ENCODE assay signal across 1 cellular context in the genomic region with DNA sequence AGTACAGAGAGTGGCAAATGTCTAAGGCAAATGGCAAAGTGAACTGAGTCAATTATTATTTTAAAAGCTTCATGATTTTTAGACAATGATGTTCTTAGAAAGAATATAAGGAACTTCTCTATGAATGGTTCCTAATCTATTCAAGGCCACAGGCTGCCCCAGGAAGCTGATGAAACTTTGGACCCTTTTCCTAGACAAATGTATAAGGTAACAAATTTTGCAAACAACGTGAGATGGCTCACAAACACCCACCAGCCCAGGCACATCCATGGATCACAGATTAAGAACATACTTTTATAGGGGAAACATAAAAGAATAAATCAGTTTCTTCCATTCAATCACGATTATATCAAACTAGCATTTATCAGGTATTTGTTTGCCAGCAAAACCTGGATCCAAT.
TF ChIP-seq lines count a peak whose summit lies in the region.

No MANE protein-coding gene starts in this region.

TF ChIP-seq in HepG2, 621 proteins besides CTCF, POLR2A, EP300 and RAD21 (continued from another document):
- TF ChIP-seq, protein P1, sequence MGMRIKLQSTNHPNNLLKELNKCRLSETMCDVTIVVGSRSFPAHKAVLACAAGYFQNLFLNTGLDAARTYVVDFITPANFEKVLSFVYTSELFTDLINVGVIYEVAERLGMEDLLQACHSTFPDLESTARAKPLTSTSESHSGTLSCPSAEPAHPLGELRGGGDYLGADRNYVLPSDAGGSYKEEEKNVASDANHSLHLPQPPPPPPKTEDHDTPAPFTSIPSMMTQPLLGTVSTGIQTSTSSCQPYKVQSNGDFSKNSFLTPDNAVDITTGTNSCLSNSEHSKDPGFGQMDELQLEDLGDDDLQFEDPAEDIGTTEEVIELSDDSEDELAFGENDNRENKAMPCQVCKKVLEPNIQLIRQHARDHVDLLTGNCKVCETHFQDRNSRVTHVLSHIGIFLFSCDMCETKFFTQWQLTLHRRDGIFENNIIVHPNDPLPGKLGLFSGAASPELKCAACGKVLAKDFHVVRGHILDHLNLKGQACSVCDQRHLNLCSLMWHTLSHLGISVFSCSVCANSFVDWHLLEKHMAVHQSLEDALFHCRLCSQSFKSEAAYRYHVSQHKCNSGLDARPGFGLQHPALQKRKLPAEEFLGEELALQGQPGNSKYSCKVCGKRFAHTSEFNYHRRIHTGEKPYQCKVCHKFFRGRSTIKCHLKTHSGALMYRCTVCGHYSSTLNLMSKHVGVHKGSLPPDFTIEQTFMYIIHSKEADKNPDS (CRISPR knock-in tag; IDR thresholded peaks at IDR 0.05), result no peak
- TF ChIP-seq, protein P2, sequence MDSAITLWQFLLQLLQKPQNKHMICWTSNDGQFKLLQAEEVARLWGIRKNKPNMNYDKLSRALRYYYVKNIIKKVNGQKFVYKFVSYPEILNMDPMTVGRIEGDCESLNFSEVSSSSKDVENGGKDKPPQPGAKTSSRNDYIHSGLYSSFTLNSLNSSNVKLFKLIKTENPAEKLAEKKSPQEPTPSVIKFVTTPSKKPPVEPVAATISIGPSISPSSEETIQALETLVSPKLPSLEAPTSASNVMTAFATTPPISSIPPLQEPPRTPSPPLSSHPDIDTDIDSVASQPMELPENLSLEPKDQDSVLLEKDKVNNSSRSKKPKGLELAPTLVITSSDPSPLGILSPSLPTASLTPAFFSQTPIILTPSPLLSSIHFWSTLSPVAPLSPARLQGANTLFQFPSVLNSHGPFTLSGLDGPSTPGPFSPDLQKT (CRISPR knock-in tag; IDR thresholded peaks at IDR 0.05; ENCODE audit: borderline replicate concordance), result no peak
- TF ChIP-seq KAT7 (CRISPR knock-in tag; IDR thresholded peaks at IDR 0.05; ENCODE audit: borderline replicate concordance), result peak; percentile 70; the same call in 1 of the 2 replicates
- TF ChIP-seq ZNF616 (CRISPR knock-in tag; IDR thresholded peaks at IDR 0.05; ENCODE audit: low read depth), result no peak
- TF ChIP-seq, protein P3, sequence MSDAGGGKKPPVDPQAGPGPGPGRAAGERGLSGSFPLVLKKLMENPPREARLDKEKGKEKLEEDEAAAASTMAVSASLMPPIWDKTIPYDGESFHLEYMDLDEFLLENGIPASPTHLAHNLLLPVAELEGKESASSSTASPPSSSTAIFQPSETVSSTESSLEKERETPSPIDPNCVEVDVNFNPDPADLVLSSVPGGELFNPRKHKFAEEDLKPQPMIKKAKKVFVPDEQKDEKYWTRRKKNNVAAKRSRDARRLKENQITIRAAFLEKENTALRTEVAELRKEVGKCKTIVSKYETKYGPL (CRISPR knock-in tag; IDR thresholded peaks at IDR 0.05), result no peak
- no peak for TF ChIP-seq ZNF205 (CRISPR knock-in tag; IDR thresholded peaks at IDR 0.05)
- no peak for TF ChIP-seq SRF (IDR thresholded peaks at IDR 0.05; ENCODE audit: low read depth, low read length)
- TF ChIP-seq ATRX (CRISPR knock-in tag; IDR thresholded peaks at IDR 0.05; ENCODE audit: borderline replicate concordance), result no peak
- TF ChIP-seq MTA1 (CRISPR knock-in tag; IDR thresholded peaks at IDR 0.05; ENCODE audit: borderline replicate concordance), result no peak
- TF ChIP-seq, protein P4, sequence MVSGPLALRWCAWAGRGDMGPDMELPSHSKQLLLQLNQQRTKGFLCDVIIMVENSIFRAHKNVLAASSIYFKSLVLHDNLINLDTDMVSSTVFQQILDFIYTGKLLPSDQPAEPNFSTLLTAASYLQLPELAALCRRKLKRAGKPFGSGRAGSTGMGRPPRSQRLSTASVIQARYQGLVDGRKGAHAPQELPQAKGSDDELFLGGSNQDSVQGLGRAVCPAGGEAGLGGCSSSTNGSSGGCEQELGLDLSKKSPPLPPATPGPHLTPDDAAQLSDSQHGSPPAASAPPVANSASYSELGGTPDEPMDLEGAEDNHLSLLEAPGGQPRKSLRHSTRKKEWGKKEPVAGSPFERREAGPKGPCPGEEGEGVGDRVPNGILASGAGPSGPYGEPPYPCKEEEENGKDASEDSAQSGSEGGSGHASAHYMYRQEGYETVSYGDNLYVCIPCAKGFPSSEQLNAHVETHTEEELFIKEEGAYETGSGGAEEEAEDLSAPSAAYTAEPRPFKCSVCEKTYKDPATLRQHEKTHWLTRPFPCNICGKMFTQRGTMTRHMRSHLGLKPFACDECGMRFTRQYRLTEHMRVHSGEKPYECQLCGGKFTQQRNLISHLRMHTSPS (CRISPR knock-in tag; IDR thresholded peaks at IDR 0.05; ENCODE audit: low read depth), result no peak
- peak; percentile 84 for TF ChIP-seq HNF4A (CRISPR knock-in tag; IDR thresholded peaks at IDR 0.05)
- no peak for TF ChIP-seq HOXD1 (CRISPR knock-in tag; IDR thresholded peaks at IDR 0.05)
- no peak for TF ChIP-seq ZSCAN12 (CRISPR knock-in tag; IDR thresholded peaks at IDR 0.05)
- TF ChIP-seq SOX5 (CRISPR knock-in tag; IDR thresholded peaks at IDR 0.05; ENCODE audit: borderline replicate concordance), result peak; percentile 86
- peak; percentile 37 for TF ChIP-seq TEAD3 (CRISPR knock-in tag; optimal IDR thresholded peaks at IDR 0.05; ENCODE audit: borderline replicate concordance)
- no peak for TF ChIP-seq ZNF839 (CRISPR knock-in tag; IDR thresholded peaks at IDR 0.05; ENCODE audit: borderline replicate concordance)
- TF ChIP-seq, protein P5, sequence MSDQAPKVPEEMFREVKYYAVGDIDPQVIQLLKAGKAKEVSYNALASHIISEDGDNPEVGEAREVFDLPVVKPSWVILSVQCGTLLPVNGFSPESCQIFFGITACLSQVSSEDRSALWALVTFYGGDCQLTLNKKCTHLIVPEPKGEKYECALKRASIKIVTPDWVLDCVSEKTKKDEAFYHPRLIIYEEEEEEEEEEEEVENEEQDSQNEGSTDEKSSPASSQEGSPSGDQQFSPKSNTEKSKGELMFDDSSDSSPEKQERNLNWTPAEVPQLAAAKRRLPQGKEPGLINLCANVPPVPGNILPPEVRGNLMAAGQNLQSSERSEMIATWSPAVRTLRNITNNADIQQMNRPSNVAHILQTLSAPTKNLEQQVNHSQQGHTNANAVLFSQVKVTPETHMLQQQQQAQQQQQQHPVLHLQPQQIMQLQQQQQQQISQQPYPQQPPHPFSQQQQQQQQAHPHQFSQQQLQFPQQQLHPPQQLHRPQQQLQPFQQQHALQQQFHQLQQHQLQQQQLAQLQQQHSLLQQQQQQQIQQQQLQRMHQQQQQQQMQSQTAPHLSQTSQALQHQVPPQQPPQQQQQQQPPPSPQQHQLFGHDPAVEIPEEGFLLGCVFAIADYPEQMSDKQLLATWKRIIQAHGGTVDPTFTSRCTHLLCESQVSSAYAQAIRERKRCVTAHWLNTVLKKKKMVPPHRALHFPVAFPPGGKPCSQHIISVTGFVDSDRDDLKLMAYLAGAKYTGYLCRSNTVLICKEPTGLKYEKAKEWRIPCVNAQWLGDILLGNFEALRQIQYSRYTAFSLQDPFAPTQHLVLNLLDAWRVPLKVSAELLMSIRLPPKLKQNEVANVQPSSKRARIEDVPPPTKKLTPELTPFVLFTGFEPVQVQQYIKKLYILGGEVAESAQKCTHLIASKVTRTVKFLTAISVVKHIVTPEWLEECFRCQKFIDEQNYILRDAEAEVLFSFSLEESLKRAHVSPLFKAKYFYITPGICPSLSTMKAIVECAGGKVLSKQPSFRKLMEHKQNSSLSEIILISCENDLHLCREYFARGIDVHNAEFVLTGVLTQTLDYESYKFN (CRISPR knock-in tag; conservative IDR thresholded peaks at IDR 0.05), result peak; percentile 87
- no peak for TF ChIP-seq TRIM24 (CRISPR knock-in tag; IDR thresholded peaks at IDR 0.05)
- no peak for TF ChIP-seq GZF1 (CRISPR knock-in tag; IDR thresholded peaks at IDR 0.05)
- TF ChIP-seq MYC (CRISPR knock-in tag; IDR thresholded peaks at IDR 0.05; ENCODE audit: borderline replicate concordance), result no peak
- TF ChIP-seq, protein P6, sequence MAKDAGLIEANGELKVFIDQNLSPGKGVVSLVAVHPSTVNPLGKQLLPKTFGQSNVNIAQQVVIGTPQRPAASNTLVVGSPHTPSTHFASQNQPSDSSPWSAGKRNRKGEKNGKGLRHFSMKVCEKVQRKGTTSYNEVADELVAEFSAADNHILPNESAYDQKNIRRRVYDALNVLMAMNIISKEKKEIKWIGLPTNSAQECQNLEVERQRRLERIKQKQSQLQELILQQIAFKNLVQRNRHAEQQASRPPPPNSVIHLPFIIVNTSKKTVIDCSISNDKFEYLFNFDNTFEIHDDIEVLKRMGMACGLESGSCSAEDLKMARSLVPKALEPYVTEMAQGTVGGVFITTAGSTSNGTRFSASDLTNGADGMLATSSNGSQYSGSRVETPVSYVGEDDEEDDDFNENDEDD (CRISPR knock-in tag; IDR thresholded peaks at IDR 0.05; ENCODE audit: borderline replicate concordance), result no peak
- no peak for TF ChIP-seq U2AF2 (IDR thresholded peaks at IDR 0.05; ENCODE audit: low read depth, low read length)
- peak; percentile 63; the same call in 1 of the 2 replicates for TF ChIP-seq SP140L (CRISPR knock-in tag; IDR thresholded peaks at IDR 0.05; ENCODE audit: borderline replicate concordance)
- no peak for TF ChIP-seq ZNF605 (CRISPR knock-in tag; IDR thresholded peaks at IDR 0.05)
- TF ChIP-seq, protein P7, sequence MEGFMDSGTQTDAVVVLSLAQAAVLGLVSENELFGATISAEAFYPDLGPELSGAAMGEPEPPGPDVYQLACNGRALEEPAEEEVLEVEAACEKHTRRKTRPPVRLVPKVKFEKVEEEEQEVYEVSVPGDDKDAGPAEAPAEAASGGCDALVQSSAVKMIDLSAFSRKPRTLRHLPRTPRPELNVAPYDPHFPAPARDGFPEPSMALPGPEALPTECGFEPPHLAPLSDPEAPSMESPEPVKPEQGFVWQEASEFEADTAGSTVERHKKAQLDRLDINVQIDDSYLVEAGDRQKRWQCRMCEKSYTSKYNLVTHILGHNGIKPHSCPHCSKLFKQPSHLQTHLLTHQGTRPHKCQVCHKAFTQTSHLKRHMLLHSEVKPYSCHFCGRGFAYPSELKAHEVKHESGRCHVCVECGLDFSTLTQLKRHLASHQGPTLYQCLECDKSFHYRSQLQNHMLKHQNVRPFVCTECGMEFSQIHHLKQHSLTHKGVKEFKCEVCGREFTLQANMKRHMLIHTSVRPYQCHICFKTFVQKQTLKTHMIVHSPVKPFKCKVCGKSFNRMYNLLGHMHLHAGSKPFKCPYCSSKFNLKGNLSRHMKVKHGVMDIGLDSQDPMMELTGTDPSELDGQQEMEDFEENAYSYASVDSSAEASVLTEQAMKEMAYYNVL (CRISPR knock-in tag; IDR thresholded peaks at IDR 0.05; ENCODE audit: borderline replicate concordance), result no peak
- TF ChIP-seq NFE2L1 (CRISPR knock-in tag; IDR thresholded peaks at IDR 0.05; ENCODE audit: borderline replicate concordance), result no peak
- TF ChIP-seq ZNF446 (CRISPR knock-in tag; IDR thresholded peaks at IDR 0.05), result no peak
- no peak for TF ChIP-seq PAX8 (CRISPR knock-in tag; IDR thresholded peaks at IDR 0.05; ENCODE audit: borderline replicate concordance)
- no peak for TF ChIP-seq FOXC1 (CRISPR knock-in tag; IDR thresholded peaks at IDR 0.05; ENCODE audit: borderline replicate concordance)
- no peak for TF ChIP-seq ZSCAN22 (CRISPR knock-in tag; IDR thresholded peaks at IDR 0.05)
